11 cellular contexts compared by ENCODE assay signal in genomic region chr12:42516573-42516972, GRCh38.
"Had no signal": no experiment of that assay in that cellular context is flagged by ENCODE, and none has a peak within 500 bp of the region (broad histone marks: within the 10 kb centered on the region; RNA-seq: fewer than 3 reads in every experiment).

No MANE protein-coding gene starts in this region.

- H3K4me3 ChIP-seq: GM23248, GM23338, HAP-1 had no signal

- H3K36me3 ChIP-seq: HAP-1 had no signal

- H2AFZ ChIP-seq: GM23248, GM23338 had no signal

- FAIRE-seq: H1, H54 had no signal

- ATAC-seq: GM23338, HCT116 had no signal

- H3K4me2 ChIP-seq: GM23338 had no signal

- H3K9me3 ChIP-seq: HAP-1 had no signal

- H3K27ac ChIP-seq: GM23248 had no signal

- H3K4me3 Mint-ChIP-seq: GM23338, H9, HFFc6 had no signal

- H3K9ac ChIP-seq: GM23248 had no signal

- H3K27ac Mint-ChIP-seq: GM23338, H9, HFFc6 had no signal

- DNase-seq: GM23248, GOT3, H7, H9, HCEC 1CT, HFFc6 had no signal
